In genomic region chr1:43382027-43382771, GRCh38 we compare ENCODE assay signal across 11 cellular contexts. TPM values are rescaled to one million over a fixed set of nuclear protein-coding genes. Genes with fewer than 3 reads are reported as not detected.
DNase-seq lines count a peak whose midpoint lies in the region; ATAC-seq and TF ChIP-seq lines count a peak whose summit lies in the region.
"Had no signal": no experiment of that assay in that cellular context is flagged by ENCODE, and none has a peak within 500 bp of the region (broad histone marks: within the 10 kb centered on the region; RNA-seq: fewer than 3 reads in every experiment).

No MANE protein-coding gene starts in this region.

- peaks cover 7% of the 10 kb centered on the region for H3K36me3 Mint-ChIP-seq in progenitor cell of endocrine pancreas (ENCODE audit: insufficient read depth)

- no peaks in the 10 kb centered on the region for H3K27me3 Mint-ChIP-seq in progenitor cell of endocrine pancreas

- H3K4me1 Mint-ChIP-seq in progenitor cell of endocrine pancreas (ENCODE audit: low read depth), result no peaks in the 10 kb centered on the region

- DNase-seq in NCI-H345 (lab: John Stamatoyannopoulos, UW) (peak; percentile 42), globus pallidus (ENCODE audit: low spot score) (peak; percentile 96), progenitor cell of endocrine pancreas (ENCODE audit: low spot score, unreplicated experiment) (no peak), HT-29 (ENCODE audit: low spot score) (no peak)
- DNase-seq in activated CD4-positive, alpha-beta T cell treated with anti-CD3 and anti-CD28 coated beads, Interleukin-2, amount 50 U/mL, for 48 hours, result no peak
- DNase-seq: colonic mucosa; NCI-H510A; retina; stimulated activated CD8-positive, alpha-beta memory T cell treated with anti-CD3 and anti-CD28 coated beads, Interleukin-4, amount 100 ng/mL, for 48 hours; T-helper 2 cell had no signal

- no peak overlapping the region for H3K4me3 Mint-ChIP-seq in progenitor cell of endocrine pancreas (ENCODE audit: low read depth)

- no peaks in the 10 kb centered on the region for H3K9me3 Mint-ChIP-seq in progenitor cell of endocrine pancreas (ENCODE audit: low read depth)

- peak overlapping the region; percentile 84 for H3K27ac Mint-ChIP-seq in progenitor cell of endocrine pancreas

- ATAC-seq in GM19467 (IDR thresholded peaks at IDR 0.05; ENCODE audit: unreplicated experiment), result no peak

- TF ChIP-seq CTCF in progenitor cell of endocrine pancreas (IDR thresholded peaks at IDR 0.05; ENCODE audit: unreplicated experiment), result no peak

RNA-seq across cellular contexts. Expression of gene MED8, which starts 7.4 kb away (rescaled TPM):
- 30.2 and 30.4 TPM in 2 replicates for total RNA-seq in progenitor cell of endocrine pancreas
- total RNA-seq in HT-29 (2014; rRNA removed; shearing (Covaris generic)), result 33.9 and 36.5 TPM in 2 replicates

RNA-seq across cellular contexts. Expression of gene SZT2, which starts 7.5 kb away (rescaled TPM):
- total RNA-seq in progenitor cell of endocrine pancreas, result 75.4 and 75.7 TPM in 2 replicates
- total RNA-seq in HT-29 (2014; rRNA removed; shearing (Covaris generic)), result 17.5 and 21.9 TPM in 2 replicates

RNA-seq across cellular contexts. Expression of gene ELOVL1, which starts 14.4 kb away (rescaled TPM):
- total RNA-seq in progenitor cell of endocrine pancreas, result 46.0 and 50.8 TPM in 2 replicates
- total RNA-seq in HT-29 (2014; rRNA removed; shearing (Covaris generic)), result 160 and 176 TPM in 2 replicates

RNA-seq across cellular contexts. Expression of gene CDC20, which starts 23.4 kb away (rescaled TPM):
- 49.4 and 50.9 TPM in 2 replicates for total RNA-seq in progenitor cell of endocrine pancreas
- total RNA-seq in HT-29 (2014; rRNA removed; shearing (Covaris generic)), result 278 and 304 TPM in 2 replicates

RNA-seq across cellular contexts. Expression of gene MPL, which starts 44.6 kb away (rescaled TPM):
- total RNA-seq in progenitor cell of endocrine pancreas, result 0.31 TPM in 1 of 2 replicates, not detected in the other
- 0.79 TPM in 1 of 2 replicates, not detected in the other for total RNA-seq in HT-29 (2014; rRNA removed; shearing (Covaris generic))

Comparison
In these comparisons a context has a peak if more than half of its experiments do, and no peak if none do; other contexts are left out.
1. DNase-seq: peak in NCI-H345 (single experiment) and globus pallidus (single experiment); none in progenitor cell of endocrine pancreas (single experiment), HT-29 (single experiment) and activated CD4-positive, alpha-beta T cell treated with anti-CD3 and anti-CD28 coated beads, Interleukin-2, amount 50 U/mL, for 48 hours (0 of 2).